Comparison of ENCODE assay signal across 1 cellular context in genomic region chr17:42403150-42403549, GRCh38.
TF ChIP-seq lines count a peak whose summit lies in the region.

No MANE protein-coding gene starts in this region.

TF ChIP-seq in GM12878, 131 proteins besides CTCF, POLR2A, EP300 and RAD21:
- peak; percentile 94 for TF ChIP-seq SMC3 (IDR thresholded peaks at IDR 0.05; ENCODE audit: borderline replicate concordance, low read length)
- TF ChIP-seq BHLHE40 (IDR thresholded peaks at IDR 0.05; ENCODE audit: borderline replicate concordance in 1 of 2, low read depth in 2 of 2, low read length in 1 of 2) = peak in 1 of 2 experiments; percentile 72; a peak in 2 of 4 replicates
- no peak for TF ChIP-seq BCL11A (IDR thresholded peaks at IDR 0.05; ENCODE audit: low read depth, low read length)
- peak; percentile 59; the same call in 1 of the 2 replicates for TF ChIP-seq YY1 (IDR thresholded peaks at IDR 0.05; ENCODE audit: low read depth, low read length)
- TF ChIP-seq POLR2AphosphoS5 (IDR thresholded peaks at IDR 0.05; ENCODE audit: low read length) = no peak
- TF ChIP-seq ZBTB40 (IDR thresholded peaks at IDR 0.05; ENCODE audit: borderline replicate concordance) = no peak
